1 cellular context compared by ENCODE assay signal in genomic region chr10:133461841-133462240, GRCh38.
TF ChIP-seq lines count a peak whose summit lies in the region.

No MANE protein-coding gene starts in this region.

TF ChIP-seq in SK-N-SH, 30 proteins besides CTCF, POLR2A, EP300 and RAD21 (continued from another document):
- TF ChIP-seq ZBTB33 (IDR thresholded peaks at IDR 0.05; ENCODE audit: borderline replicate concordance, low read depth), result no peak
- TF ChIP-seq PBX3 (IDR thresholded peaks at IDR 0.05), result no peak
- TF ChIP-seq NFIC (IDR thresholded peaks at IDR 0.05; ENCODE audit: borderline replicate concordance), result no peak
- TF ChIP-seq RXRA (IDR thresholded peaks at IDR 0.05; ENCODE audit: borderline replicate concordance, low read depth), result no peak
- no peak for TF ChIP-seq RCOR1 (IDR thresholded peaks at IDR 0.05; ENCODE audit: low read length)
- no peak for TF ChIP-seq TEAD4 (IDR thresholded peaks at IDR 0.05; ENCODE audit: borderline replicate concordance, insufficient read depth)
- TF ChIP-seq, protein P1, sequence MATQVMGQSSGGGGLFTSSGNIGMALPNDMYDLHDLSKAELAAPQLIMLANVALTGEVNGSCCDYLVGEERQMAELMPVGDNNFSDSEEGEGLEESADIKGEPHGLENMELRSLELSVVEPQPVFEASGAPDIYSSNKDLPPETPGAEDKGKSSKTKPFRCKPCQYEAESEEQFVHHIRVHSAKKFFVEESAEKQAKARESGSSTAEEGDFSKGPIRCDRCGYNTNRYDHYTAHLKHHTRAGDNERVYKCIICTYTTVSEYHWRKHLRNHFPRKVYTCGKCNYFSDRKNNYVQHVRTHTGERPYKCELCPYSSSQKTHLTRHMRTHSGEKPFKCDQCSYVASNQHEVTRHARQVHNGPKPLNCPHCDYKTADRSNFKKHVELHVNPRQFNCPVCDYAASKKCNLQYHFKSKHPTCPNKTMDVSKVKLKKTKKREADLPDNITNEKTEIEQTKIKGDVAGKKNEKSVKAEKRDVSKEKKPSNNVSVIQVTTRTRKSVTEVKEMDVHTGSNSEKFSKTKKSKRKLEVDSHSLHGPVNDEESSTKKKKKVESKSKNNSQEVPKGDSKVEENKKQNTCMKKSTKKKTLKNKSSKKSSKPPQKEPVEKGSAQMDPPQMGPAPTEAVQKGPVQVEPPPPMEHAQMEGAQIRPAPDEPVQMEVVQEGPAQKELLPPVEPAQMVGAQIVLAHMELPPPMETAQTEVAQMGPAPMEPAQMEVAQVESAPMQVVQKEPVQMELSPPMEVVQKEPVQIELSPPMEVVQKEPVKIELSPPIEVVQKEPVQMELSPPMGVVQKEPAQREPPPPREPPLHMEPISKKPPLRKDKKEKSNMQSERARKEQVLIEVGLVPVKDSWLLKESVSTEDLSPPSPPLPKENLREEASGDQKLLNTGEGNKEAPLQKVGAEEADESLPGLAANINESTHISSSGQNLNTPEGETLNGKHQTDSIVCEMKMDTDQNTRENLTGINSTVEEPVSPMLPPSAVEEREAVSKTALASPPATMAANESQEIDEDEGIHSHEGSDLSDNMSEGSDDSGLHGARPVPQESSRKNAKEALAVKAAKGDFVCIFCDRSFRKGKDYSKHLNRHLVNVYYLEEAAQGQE (IDR thresholded peaks at IDR 0.05; ENCODE audit: low read depth, low read length), result no peak
